ENCODE assay signal across 8 cellular contexts in genomic region chr4:183659919-183660318, GRCh38. TPM values are rescaled to one million over a fixed set of nuclear protein-coding genes. Genes with fewer than 3 reads are reported as not detected.
DNase-seq lines count a peak whose midpoint lies in the region; ATAC-seq, FAIRE-seq and TF ChIP-seq lines count a peak whose summit lies in the region.

No MANE protein-coding gene starts in this region.

- DNase-seq in activated T-cell treated with anti-CD3 and anti-CD28 coated beads, Interleukin-2, amount 50 U/mL, for 72 hours = no peak
- DNase-seq in activated T-cell treated with anti-CD3 and anti-CD28 coated beads, Interleukin-2, amount 50 U/mL, for 1 hour = no peak
- DNase-seq in activated T-helper 1 cell treated with anti-CD3 and anti-CD28 coated beads, Interleukin-12 subunit alpha, Interleukin-12 subunit beta, Interleukin-2, Interleukin-4 antibody, amounts not matched to agents 30 ng/mL and 10 ng/mL and 1 ng/mL, durations not matched to agents 14 hours and 24 hours and 36 hours (ENCODE audit: low spot score) = no peak
- peak; percentile 9 for DNase-seq in iris pigment epithelial cell (ENCODE audit: low read depth)
- no peak for DNase-seq in suprapubic skin (ENCODE audit: low spot score in 2 of 2)
- DNase-seq in urothelium cell line (ENCODE audit: low spot score) = no peak
- DNase-seq in mesenteric fat pad (ENCODE audit: low spot score) = no peak
- no peak for DNase-seq in GM12892 (ENCODE audit: insufficient read length)

- TF ChIP-seq POLR2A in suprapubic skin (IDR thresholded peaks at IDR 0.05) (no peak), GM12892 (IDR thresholded peaks at IDR 0.05; ENCODE audit: low read depth, low read length) (no peak)

- H3K27ac ChIP-seq in suprapubic skin = peak overlapping the region; percentile 94

- 3% methylated on average over 10 of the region's 10 CpGs for WGBS in suprapubic skin

- FAIRE-seq in urothelium cell line (lab: Jason Lieb, UNC) (no peak), GM12892 (lab: Jason Lieb, UNC) (no peak)

- no peaks in the 10 kb centered on the region for H3K9me3 ChIP-seq in suprapubic skin

- peaks cover 41% of the 10 kb centered on the region for H3K4me1 Mint-ChIP-seq in activated T-cell treated with anti-CD3 and anti-CD28 coated beads, Interleukin-2, amount 50 U/mL, for 72 hours (ENCODE audit: low read depth)
- H3K4me1 Mint-ChIP-seq in activated T-helper 1 cell treated with anti-CD3 and anti-CD28 coated beads, Interleukin-12 subunit alpha, Interleukin-12 subunit beta, Interleukin-2, Interleukin-4 antibody, amounts not matched to agents 30 ng/mL and 10 ng/mL and 1 ng/mL, durations not matched to agents 14 hours and 24 hours and 36 hours (ENCODE audit: low read depth) = peaks cover 32% of the 10 kb centered on the region

- H3K27ac Mint-ChIP-seq in activated T-cell treated with anti-CD3 and anti-CD28 coated beads, Interleukin-2, amount 50 U/mL, for 72 hours = peak overlapping the region; percentile 75
- H3K27ac Mint-ChIP-seq in activated T-helper 1 cell treated with anti-CD3 and anti-CD28 coated beads, Interleukin-12 subunit alpha, Interleukin-12 subunit beta, Interleukin-2, Interleukin-4 antibody, amounts not matched to agents 30 ng/mL and 10 ng/mL and 1 ng/mL, durations not matched to agents 14 hours and 24 hours and 36 hours = peak overlapping the region; percentile 92

- H3K27me3 ChIP-seq in suprapubic skin = no peaks in the 10 kb centered on the region

- H3K9me3 Mint-ChIP-seq in activated T-cell treated with anti-CD3 and anti-CD28 coated beads, Interleukin-2, amount 50 U/mL, for 72 hours = no peaks in the 10 kb centered on the region
- H3K9me3 Mint-ChIP-seq in activated T-helper 1 cell treated with anti-CD3 and anti-CD28 coated beads, Interleukin-12 subunit alpha, Interleukin-12 subunit beta, Interleukin-2, Interleukin-4 antibody, amounts not matched to agents 30 ng/mL and 10 ng/mL and 1 ng/mL, durations not matched to agents 14 hours and 24 hours and 36 hours = no peaks in the 10 kb centered on the region

- H3K4me3 ChIP-seq in suprapubic skin = peak overlapping the region; percentile 80

- no peak for TF ChIP-seq CTCF in suprapubic skin (IDR thresholded peaks at IDR 0.05)

- peaks cover 11% of the 10 kb centered on the region for H3K36me3 ChIP-seq in suprapubic skin

- no peak for ATAC-seq in activated T-cell treated with anti-CD3 and anti-CD28 coated beads, Interleukin-2, amount 50 U/mL, for 72 hours (replicated peaks in 1 of 2)

- peaks cover 0 to 7% of the 10 kb centered on the region in 2 donors for H3K36me3 Mint-ChIP-seq in activated T-cell treated with anti-CD3 and anti-CD28 coated beads, Interleukin-2, amount 50 U/mL, for 72 hours (ENCODE audit: insufficient read depth in 2 of 2)
- peaks cover 14% of the 10 kb centered on the region for H3K36me3 Mint-ChIP-seq in activated T-helper 1 cell treated with anti-CD3 and anti-CD28 coated beads, Interleukin-12 subunit alpha, Interleukin-12 subunit beta, Interleukin-2, Interleukin-4 antibody, amounts not matched to agents 30 ng/mL and 10 ng/mL and 1 ng/mL, durations not matched to agents 14 hours and 24 hours and 36 hours (ENCODE audit: low read depth)

- intact Hi-C loops in activated T-helper 1 cell treated with anti-CD3 and anti-CD28 coated beads, Interleukin-12 subunit alpha, Interleukin-12 subunit beta, Interleukin-2, Interleukin-4 antibody, amounts not matched to agents 30 ng/mL and 10 ng/mL and 1 ng/mL, durations not matched to agents 14 hours and 24 hours and 36 hours (cut with micrococcal nuclease) = loop anchor here (1.0 to 10.0 kb wide), 12 partner anchors 23 to 1167 kb away; partner anchors contain the start of genes CASP3, CDKN2AIP, CENPU and DCTD

- H3K4me1 ChIP-seq in suprapubic skin = peaks cover 31% of the 10 kb centered on the region

- TF ChIP-seq EP300 in suprapubic skin (IDR thresholded peaks at IDR 0.05) = no peak

- no peaks in the 10 kb centered on the region for H3K27me3 Mint-ChIP-seq in activated T-cell treated with anti-CD3 and anti-CD28 coated beads, Interleukin-2, amount 50 U/mL, for 72 hours (ENCODE audit: low read depth)
- no peaks in the 10 kb centered on the region for H3K27me3 Mint-ChIP-seq in activated T-helper 1 cell treated with anti-CD3 and anti-CD28 coated beads, Interleukin-12 subunit alpha, Interleukin-12 subunit beta, Interleukin-2, Interleukin-4 antibody, amounts not matched to agents 30 ng/mL and 10 ng/mL and 1 ng/mL, durations not matched to agents 14 hours and 24 hours and 36 hours (ENCODE audit: insufficient read depth)

- H3K4me3 Mint-ChIP-seq in activated T-cell treated with anti-CD3 and anti-CD28 coated beads, Interleukin-2, amount 50 U/mL, for 72 hours = peak overlapping the region; percentile 84 to 91
- peak overlapping the region; percentile 100 for H3K4me3 Mint-ChIP-seq in activated T-helper 1 cell treated with anti-CD3 and anti-CD28 coated beads, Interleukin-12 subunit alpha, Interleukin-12 subunit beta, Interleukin-2, Interleukin-4 antibody, amounts not matched to agents 30 ng/mL and 10 ng/mL and 1 ng/mL, durations not matched to agents 14 hours and 24 hours and 36 hours

RNA-seq across cellular contexts. Expression of gene TRAPPC11, which starts 0.8 kb away (rescaled TPM):
- total RNA-seq in activated T-cell treated with anti-CD3 and anti-CD28 coated beads, Interleukin-2, amount 50 U/mL, for 72 hours = 10 to 100 TPM; 33.2 to 36.8 TPM
- total RNA-seq in activated T-helper 1 cell treated with anti-CD3 and anti-CD28 coated beads, Interleukin-12 subunit alpha, Interleukin-12 subunit beta, Interleukin-2, Interleukin-4 antibody, amounts not matched to agents 30 ng/mL and 10 ng/mL and 1 ng/mL, durations not matched to agents 14 hours and 24 hours and 36 hours = 23.0 and 33.7 TPM in 2 replicates
- 10 to 100 TPM; 40.6 to 74.2 (median 49.2) TPM for total RNA-seq in suprapubic skin
- 31.6 TPM for total RNA-seq in mesenteric fat pad
- polyA plus RNA-seq in GM12892 (2012; ENCODE audit: missing spikeins) = 20.8 TPM

RNA-seq across cellular contexts. Expression of gene RWDD4, which starts 0.9 kb away (rescaled TPM):
- 10 to 100 TPM; 16.0 to 17.1 TPM for total RNA-seq in activated T-cell treated with anti-CD3 and anti-CD28 coated beads, Interleukin-2, amount 50 U/mL, for 72 hours
- total RNA-seq in activated T-helper 1 cell treated with anti-CD3 and anti-CD28 coated beads, Interleukin-12 subunit alpha, Interleukin-12 subunit beta, Interleukin-2, Interleukin-4 antibody, amounts not matched to agents 30 ng/mL and 10 ng/mL and 1 ng/mL, durations not matched to agents 14 hours and 24 hours and 36 hours = 23.9 and 24.2 TPM in 2 replicates
- total RNA-seq in suprapubic skin (10 to 100 TPM; 18.6 to 25.3 (median 21.6) TPM), mesenteric fat pad (15.9 TPM)
- polyA plus RNA-seq in GM12892 (2012; ENCODE audit: missing spikeins) = 19.4 TPM
